8 cellular contexts compared by ENCODE assay signal in the genomic region with DNA sequence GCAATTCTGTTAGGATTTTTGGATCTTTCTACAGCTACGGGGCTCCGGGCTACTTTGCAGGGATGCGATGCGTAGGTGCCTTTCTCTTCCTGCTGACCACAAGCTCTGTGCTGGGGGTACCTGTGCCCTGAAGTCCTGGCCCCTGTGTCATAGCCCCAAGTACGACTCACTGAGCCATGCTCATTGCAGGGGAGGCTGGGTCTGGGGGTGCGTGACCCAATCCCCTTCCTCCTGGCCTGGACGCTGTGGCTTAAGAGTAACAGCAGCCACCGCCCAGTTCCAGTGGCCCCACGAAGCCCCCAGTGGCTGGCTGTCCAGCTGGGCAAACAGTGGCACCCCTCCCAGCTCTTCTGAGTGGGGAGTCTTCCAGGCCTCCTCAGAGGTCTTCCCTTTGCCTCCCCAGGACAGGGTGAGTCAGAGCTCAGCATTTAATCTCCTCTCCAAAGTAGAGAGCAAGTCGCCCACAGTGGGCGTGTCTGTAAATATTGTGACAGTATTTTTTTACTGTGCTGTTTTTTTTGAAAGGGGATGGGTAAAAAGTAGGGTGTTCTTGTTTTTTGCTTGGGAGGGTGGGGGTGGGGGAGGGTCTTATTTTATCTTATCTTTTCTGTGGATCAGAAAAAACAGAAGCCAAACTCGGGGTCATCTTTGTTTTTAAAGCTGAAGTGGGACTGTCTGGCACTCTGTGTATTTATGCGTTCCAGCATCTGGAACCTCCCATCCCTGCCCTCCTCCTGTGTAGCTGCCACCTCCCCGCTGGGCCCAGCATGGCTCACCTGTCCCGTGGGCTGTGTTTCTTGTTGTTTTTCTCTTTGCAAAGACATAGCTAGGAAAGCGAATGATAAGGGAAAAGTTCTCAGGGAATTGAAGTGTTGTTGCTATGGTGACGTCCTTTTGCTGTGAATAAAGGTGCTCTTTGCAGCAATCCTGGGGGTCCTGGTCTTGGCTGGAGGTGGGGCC. TPM values are rescaled to one million over a fixed set of nuclear protein-coding genes. Genes with fewer than 3 reads are reported as not detected.
DNase-seq lines count a peak whose midpoint lies in the region; ATAC-seq and TF ChIP-seq lines count a peak whose summit lies in the region.

No MANE protein-coding gene starts in this region.

- H3K23ac ChIP-seq in mesendoderm (ENCODE audit: low read length): no peak overlapping the region

- H2BK5ac ChIP-seq in mesendoderm (ENCODE audit: low read length): no peak overlapping the region

- H2AK5ac ChIP-seq in mesendoderm (ENCODE audit: low read length): no peak overlapping the region

- DNase-seq in activated CD8-positive, alpha-beta memory T cell treated with anti-CD3 and anti-CD28 coated beads for 24 hours: peak; percentile 73
- no peak for DNase-seq in activated CD8-positive, alpha-beta memory T cell treated with anti-CD3 and anti-CD28 coated beads, Interleukin-2, amount 50 U/mL, for 48 hours
- DNase-seq in SJSA1 (ENCODE audit: low read depth in 1 of 2, low spot score in 2 of 2): peak; percentile 64 to 68
- DNase-seq in breast epithelium (ENCODE audit: low spot score in 2 of 2): no peak
- peak; percentile 71 for DNase-seq in natural killer cell treated with Interleukin-12 subunit alpha and Interleukin-12 subunit beta and Interleukin-15 and Interleukin-18, amount 100 ng/mL, for 72 hours (ENCODE audit: low spot score)
- DNase-seq in mesendoderm: no peak
- no peak for DNase-seq in progenitor cell of endocrine pancreas (ENCODE audit: low spot score, unreplicated experiment)

- H3K9me3 ChIP-seq in SJSA1 (replicated peaks) (no peaks in the 10 kb centered on the region), breast epithelium (no peaks in the 10 kb centered on the region)

- no peak overlapping the region for H4K5ac ChIP-seq in mesendoderm (ENCODE audit: low read length)

- no peaks in the 10 kb centered on the region for H3K36me3 Mint-ChIP-seq in natural killer cell treated with Interleukin-12 subunit alpha and Interleukin-12 subunit beta and Interleukin-15 and Interleukin-18, amount 100 ng/mL, for 72 hours
- no peaks in the 10 kb centered on the region for H3K36me3 Mint-ChIP-seq in progenitor cell of endocrine pancreas (ENCODE audit: insufficient read depth)

- no peaks in the 10 kb centered on the region for H3K9me3 Mint-ChIP-seq in natural killer cell treated with Interleukin-12 subunit alpha and Interleukin-12 subunit beta and Interleukin-15 and Interleukin-18, amount 100 ng/mL, for 72 hours
- no peaks in the 10 kb centered on the region for H3K9me3 Mint-ChIP-seq in progenitor cell of endocrine pancreas (ENCODE audit: low read depth)

- intact Hi-C loops in breast epithelium (cut with DNase I; ENCODE audit: low total_unique reads): no loop called here

- no peaks in the 10 kb centered on the region for H3K27me3 ChIP-seq in SJSA1 (replicated peaks)
- H3K27me3 ChIP-seq in breast epithelium: no peaks in the 10 kb centered on the region
- H3K27me3 ChIP-seq in mesendoderm (ENCODE audit: insufficient read depth, low read length, poor library complexity): no peaks in the 10 kb centered on the region

- no peak overlapping the region for H2BK120ac ChIP-seq in mesendoderm (ENCODE audit: low read depth, low read length)

- no peak overlapping the region for H3K9ac ChIP-seq in mesendoderm (ENCODE audit: low read length)

- WGBS in mesendoderm (ENCODE audit: extremely low coverage, insufficient coverage, low lambda C conversion rate): no CpG with 5 or more reads among the region's 17 CpGs

- H3K4me3 Mint-ChIP-seq in natural killer cell treated with Interleukin-12 subunit alpha and Interleukin-12 subunit beta and Interleukin-15 and Interleukin-18, amount 100 ng/mL, for 72 hours: peak overlapping the region; percentile 73
- H3K4me3 Mint-ChIP-seq in progenitor cell of endocrine pancreas (ENCODE audit: low read depth): no peak overlapping the region

- H3K4me3 ChIP-seq in SJSA1: no peak overlapping the region
- no peak overlapping the region for H3K4me3 ChIP-seq in breast epithelium
- no peak overlapping the region for H3K4me3 ChIP-seq in mesendoderm (ENCODE audit: low read length)

- H3K56ac ChIP-seq in mesendoderm (ENCODE audit: low read length): no peak overlapping the region

- H4K8ac ChIP-seq in mesendoderm (ENCODE audit: low read depth, low read length): no peak overlapping the region

- TF ChIP-seq POLR2A in breast epithelium (IDR thresholded peaks at IDR 0.05): no peak

- H3K4me1 ChIP-seq in SJSA1 (replicated peaks): peaks cover 54% of the 10 kb centered on the region
- peaks cover 32 to 51% of the 10 kb centered on the region in 2 donors for H3K4me1 ChIP-seq in breast epithelium
- peaks cover 3% of the 10 kb centered on the region for H3K4me1 ChIP-seq in mesendoderm (ENCODE audit: control insufficient read depth, low read depth, low read length)

- peak overlapping the region; percentile 92 to 93 for H3K27ac Mint-ChIP-seq in natural killer cell treated with Interleukin-12 subunit alpha and Interleukin-12 subunit beta and Interleukin-15 and Interleukin-18, amount 100 ng/mL, for 72 hours
- no peak overlapping the region for H3K27ac Mint-ChIP-seq in progenitor cell of endocrine pancreas

- H3K36me3 ChIP-seq in SJSA1 (no peaks in the 10 kb centered on the region), breast epithelium (no peaks in the 10 kb centered on the region), mesendoderm (ENCODE audit: control insufficient read depth, insufficient read depth, low read length) (no peaks in the 10 kb centered on the region)

- H3K79me2 ChIP-seq in mesendoderm (ENCODE audit: control insufficient read depth, insufficient read depth, low read length): no peaks in the 10 kb centered on the region

- no peak for ATAC-seq in natural killer cell treated with Interleukin-12 subunit alpha and Interleukin-12 subunit beta and Interleukin-15 and Interleukin-18, amount 100 ng/mL, for 72 hours
- no peak for ATAC-seq in GM18867 (IDR thresholded peaks at IDR 0.05; ENCODE audit: unreplicated experiment)

- H3K4me1 Mint-ChIP-seq in natural killer cell treated with Interleukin-12 subunit alpha and Interleukin-12 subunit beta and Interleukin-15 and Interleukin-18, amount 100 ng/mL, for 72 hours (ENCODE audit: low read depth in 2 of 2): peaks cover 30 to 37% of the 10 kb centered on the region in 2 donors
- peaks cover 11% of the 10 kb centered on the region for H3K4me1 Mint-ChIP-seq in progenitor cell of endocrine pancreas (ENCODE audit: low read depth)

- no peak overlapping the region for H3K27ac ChIP-seq in SJSA1
- H3K27ac ChIP-seq in breast epithelium: peak overlapping the region; percentile 65 to 87
- no peak overlapping the region for H3K27ac ChIP-seq in mesendoderm (ENCODE audit: low read depth, low read length)

- H3K4me2 ChIP-seq in mesendoderm (ENCODE audit: low read length): no peak overlapping the region

- no peak overlapping the region for H2BK15ac ChIP-seq in mesendoderm (replicated peaks; ENCODE audit: low read depth)

- H3K4ac ChIP-seq in mesendoderm (ENCODE audit: low read depth, low read length): no peak overlapping the region

- H3K18ac ChIP-seq in mesendoderm (ENCODE audit: low read length): no peak overlapping the region

- H3K79me1 ChIP-seq in mesendoderm (ENCODE audit: low read length): no peaks in the 10 kb centered on the region

- TF ChIP-seq CTCF in breast epithelium (IDR thresholded peaks at IDR 0.05) (no peak), progenitor cell of endocrine pancreas (IDR thresholded peaks at IDR 0.05; ENCODE audit: unreplicated experiment) (no peak)

- no peaks in the 10 kb centered on the region for H3K27me3 Mint-ChIP-seq in natural killer cell treated with Interleukin-12 subunit alpha and Interleukin-12 subunit beta and Interleukin-15 and Interleukin-18, amount 100 ng/mL, for 72 hours
- peaks cover 2% of the 10 kb centered on the region for H3K27me3 Mint-ChIP-seq in progenitor cell of endocrine pancreas

RNA-seq across cellular contexts. Expression of a gene that starts 8.2 kb away (rescaled TPM):
- 0.97 and 2.4 TPM in 2 replicates for total RNA-seq in SJSA1 (2014; rRNA removed; shearing (Covaris generic))
- total RNA-seq in breast epithelium: 10 to 100 TPM in 1 of 3 donors, 1 to 10 TPM in 2; 5.0 to 16.4 (median 9.1) TPM
- total RNA-seq in natural killer cell treated with Interleukin-12 subunit alpha and Interleukin-12 subunit beta and Interleukin-15 and Interleukin-18, amount 100 ng/mL, for 72 hours: 100 to 1,000 TPM in 1 of 2 donors, 10 to 100 TPM in 1; 89.8 to 153 TPM
- 1.2 TPM for polyA plus RNA-seq in mesendoderm (2013, experiment 1 of 2)
- polyA plus RNA-seq in mesendoderm (2013, experiment 2 of 2): 1.7 TPM
- 9.7 and 10.6 TPM in 2 replicates for total RNA-seq in progenitor cell of endocrine pancreas

RNA-seq across cellular contexts. Expression of a gene that starts 27.5 kb away (rescaled TPM):
- 33.3 and 49.2 TPM in 2 replicates for total RNA-seq in SJSA1 (2014; rRNA removed; shearing (Covaris generic))
- 10 to 100 TPM; 20.8 to 36.4 (median 28.4) TPM for total RNA-seq in breast epithelium
- total RNA-seq in natural killer cell treated with Interleukin-12 subunit alpha and Interleukin-12 subunit beta and Interleukin-15 and Interleukin-18, amount 100 ng/mL, for 72 hours: 10 to 100 TPM; 27.0 to 61.4 TPM
- polyA plus RNA-seq in mesendoderm (2013, experiment 1 of 2): 18.2 TPM
- polyA plus RNA-seq in mesendoderm (2013, experiment 2 of 2): 18.3 TPM
- 43.1 and 43.7 TPM in 2 replicates for total RNA-seq in progenitor cell of endocrine pancreas

RNA-seq across cellular contexts. Expression of a gene that starts 31.0 kb away (rescaled TPM):
- 10.9 and 16.1 TPM in 2 replicates for total RNA-seq in SJSA1 (2014; rRNA removed; shearing (Covaris generic))
- total RNA-seq in breast epithelium: 10 to 100 TPM; 13.4 to 22.7 (median 13.8) TPM
- total RNA-seq in natural killer cell treated with Interleukin-12 subunit alpha and Interleukin-12 subunit beta and Interleukin-15 and Interleukin-18, amount 100 ng/mL, for 72 hours: 10 to 100 TPM; 11.6 to 17.7 TPM
- 3.1 TPM for polyA plus RNA-seq in mesendoderm (2013, experiment 1 of 2)
- 2.8 TPM for polyA plus RNA-seq in mesendoderm (2013, experiment 2 of 2)
- 32.5 and 33.5 TPM in 2 replicates for total RNA-seq in progenitor cell of endocrine pancreas

RNA-seq across cellular contexts. Expression of a gene that starts 51.6 kb away (rescaled TPM):
- total RNA-seq in SJSA1 (2014; rRNA removed; shearing (Covaris generic)): not detected in 2 replicates
- total RNA-seq in breast epithelium (not detected), progenitor cell of endocrine pancreas (not detected in 2 replicates)
- not detected for total RNA-seq in natural killer cell treated with Interleukin-12 subunit alpha and Interleukin-12 subunit beta and Interleukin-15 and Interleukin-18, amount 100 ng/mL, for 72 hours
- polyA plus RNA-seq in mesendoderm (2013, experiment 1 of 2): not detected
- polyA plus RNA-seq in mesendoderm (2013, experiment 2 of 2): not detected

Comparison
In these comparisons a context has a peak if more than half of its experiments do, and no peak if none do; other contexts are left out.
1. DNase-seq: peak in activated CD8-positive, alpha-beta memory T cell treated with anti-CD3 and anti-CD28 coated beads for 24 hours (single experiment), SJSA1 (2 of 2) and natural killer cell treated with Interleukin-12 subunit alpha and Interleukin-12 subunit beta and Interleukin-15 and Interleukin-18, amount 100 ng/mL, for 72 hours (single experiment); none in activated CD8-positive, alpha-beta memory T cell treated with anti-CD3 and anti-CD28 coated beads, Interleukin-2, amount 50 U/mL, for 48 hours (single experiment), breast epithelium (0 of 2), mesendoderm (single experiment) and progenitor cell of endocrine pancreas (single experiment).
2. H3K27ac ChIP-seq: peak in breast epithelium (2 of 2); none in SJSA1 (single experiment) and mesendoderm (single experiment).